Comparison of ENCODE assay signal across 26 cellular contexts in genomic region chr1:31437433-31438037, GRCh38.
"Had no signal": no experiment of that assay in that cellular context is flagged by ENCODE, and none has a peak within 500 bp of the region (broad histone marks: within the 10 kb centered on the region; RNA-seq: fewer than 3 reads in every experiment).

No MANE protein-coding gene starts in this region.

- H3K4me2 ChIP-seq: smooth muscle cell had no signal

- H2AFZ ChIP-seq: parathyroid adenoma had no signal

- DNase-seq: cortex of kidney; effector memory CD8-positive, alpha-beta T cell; erythroblast; esophagus squamous epithelium; foreskin melanocyte; glutamatergic neuron; heart right ventricle; hippocampal formation; left colon; mucosa of descending colon; naive B cell; stimulated activated CD4-positive, alpha-beta T cell treated with anti-CD3 and anti-CD28 coated beads, Interleukin-12 subunit alpha, Interleukin-12 subunit beta, amount 100 ng/mL, for 4 hours; stimulated activated CD4-positive, alpha-beta T cell treated with anti-CD3 and anti-CD28 coated beads, Interleukin-1b, Interleukin-23, amount 100 ng/mL, for 48 hours; stimulated activated CD4-positive, alpha-beta T cell treated with anti-CD3 and anti-CD28 coated beads, Interleukin-4, amount 100 ng/mL, for 1 hour; stimulated activated CD8-positive, alpha-beta memory T cell treated with anti-CD3 and anti-CD28 coated beads, Interleukin-4, amount 100 ng/mL, for 48 hours; stimulated activated naive CD4-positive, alpha-beta T cell; stimulated activated naive CD8-positive, alpha-beta T cell treated with anti-CD3 and anti-CD28 coated beads, Interleukin-15, amount 100 ng/mL, for 72 hours; trophoblast cell had no signal

- H3K27me3 ChIP-seq: heart right ventricle, suprapubic skin had no signal

- ATAC-seq: effector memory CD8-positive, alpha-beta T cell; heart right ventricle; mucosa of descending colon; natural killer cell treated with Interleukin-12 subunit alpha and Interleukin-12 subunit beta and Interleukin-15 and Interleukin-18, amount 100 ng/mL, for 72 hours; sciatic nerve; stimulated activated naive CD8-positive, alpha-beta T cell treated with anti-CD3 and anti-CD28 coated beads, Interleukin-15, amount 100 ng/mL, for 72 hours had no signal

- H3K36me3 ChIP-seq: heart right ventricle had no signal

- H3K9me3 ChIP-seq: esophagus squamous epithelium, heart right ventricle, mucosa of descending colon, suprapubic skin had no signal

- FAIRE-seq: endometrium, islet of Langerhans had no signal

- H3K27ac ChIP-seq: esophagus squamous epithelium, heart right ventricle, parathyroid adenoma, suprapubic skin had no signal

- H3K4me3 ChIP-seq: esophagus squamous epithelium, heart right ventricle, lung, mucosa of descending colon, smooth muscle cell, suprapubic skin had no signal

- H3K79me2 ChIP-seq: parathyroid adenoma had no signal

- H3K9ac ChIP-seq: parathyroid adenoma had no signal

- H3K4me1 ChIP-seq: heart right ventricle, parathyroid adenoma, suprapubic skin had no signal
